In the genomic region with DNA sequence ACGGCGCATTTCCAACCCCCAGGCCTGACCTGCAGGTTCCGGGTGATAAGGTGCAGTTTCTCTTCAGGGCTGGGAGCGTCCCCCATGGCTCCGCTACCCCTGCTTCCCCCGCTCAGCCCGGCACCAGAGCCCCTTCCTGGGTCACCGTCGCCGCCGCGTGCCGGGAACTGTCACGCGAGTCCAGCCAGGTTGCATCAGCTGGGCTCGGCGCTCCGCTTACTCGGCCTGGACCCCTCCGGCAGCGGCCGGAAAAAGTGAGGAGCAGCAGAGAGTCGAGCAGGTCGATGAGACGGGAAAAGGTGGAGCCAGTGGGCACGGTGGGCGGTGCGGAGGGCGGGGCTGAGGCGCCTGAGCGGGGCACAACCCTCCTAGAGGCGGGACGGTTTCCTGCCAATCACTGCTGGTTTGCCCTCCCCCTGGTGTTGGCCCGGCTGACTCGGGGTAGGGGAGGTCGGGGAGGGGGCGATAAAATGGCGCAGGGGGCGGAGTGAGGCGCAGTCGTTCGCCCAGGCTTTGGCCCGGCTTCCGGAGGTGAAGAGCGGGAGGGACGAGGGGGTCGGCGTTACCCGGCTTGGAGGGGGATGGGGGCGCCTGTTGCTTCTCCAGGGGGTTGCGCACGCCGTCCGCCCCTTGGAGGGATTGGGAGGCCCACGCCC, we compare ENCODE assay signal across 8 cellular contexts. TPM values are rescaled to one million over a fixed set of nuclear protein-coding genes. Genes with fewer than 3 reads are reported as not detected.
A peak's percentile ranks its signal among the peaks of the same experiment; 100 is the strongest.
DNase-seq lines count a peak whose midpoint lies in the region; ATAC-seq and TF ChIP-seq lines count a peak whose summit lies in the region.

S100PBP (plus strand) TSS at position 495 of the 656 bp plus-strand sequence. CDS start 8,447 bp downstream, outside the sequence.
YARS1 (minus strand) TSS at position 200 of the 656 bp plus-strand sequence; CDS start at position 86, 114 bp downstream.

- H3K36me3 ChIP-seq in testis (ENCODE audit: low read depth, missing control alignments): no peaks in the 10 kb centered on the region

- H3K4me1 ChIP-seq in testis: peaks cover 43% of the 10 kb centered on the region

- H3K9me3 Mint-ChIP-seq in activated naive CD4-positive, alpha-beta T cell treated with anti-CD3 and anti-CD28 coated beads, Interleukin-2, amount 50 U/mL, for 72 hours: no peaks in the 10 kb centered on the region

- TF ChIP-seq POLR2A in testis (IDR thresholded peaks at IDR 0.05): no peak

- peak within 1 kb of the TSS; percentile 96 to 99 for H3K27ac ChIP-seq in testis

- TF ChIP-seq CTCF in omental fat pad (IDR thresholded peaks at IDR 0.05): no peak
- peak; percentile 15 to 51 (median 28) for TF ChIP-seq CTCF in testis (IDR thresholded peaks at IDR 0.05)

- no peaks in the 10 kb centered on the region for H3K27me3 ChIP-seq in testis

- peak within 1 kb of the TSS; percentile 99 for H3K27ac Mint-ChIP-seq in activated naive CD4-positive, alpha-beta T cell treated with anti-CD3 and anti-CD28 coated beads, Interleukin-2, amount 50 U/mL, for 72 hours

- peaks cover 38% of the 10 kb centered on the region in 2 donors for H3K36me3 Mint-ChIP-seq in activated naive CD4-positive, alpha-beta T cell treated with anti-CD3 and anti-CD28 coated beads, Interleukin-2, amount 50 U/mL, for 72 hours

- DNase-seq in NCI-H1092 treated with DMSO at 0.1 percent for 48 hours (lab: John Stamatoyannopoulos, UW): peak; percentile 99
- peak; percentile 95 for DNase-seq in SKM-1 (lab: John Stamatoyannopoulos, UW; ENCODE audit: unreplicated experiment)
- peak; percentile 100 for DNase-seq in activated naive CD4-positive, alpha-beta T cell treated with anti-CD3 and anti-CD28 coated beads, Interleukin-2, amount 50 U/mL, for 72 hours (ENCODE audit: low spot score in 2 of 2)
- DNase-seq in glomerular endothelial cell (ENCODE audit: extremely low read depth, low read depth, low spot score): peak; percentile 73
- DNase-seq in omental fat pad (ENCODE audit: low spot score): peak; percentile 96
- DNase-seq in testis: peak; percentile 99

- H3K4me3 ChIP-seq in GM08714 (ENCODE audit: low read length) (peak within 1 kb of the TSS; percentile 96), testis (peak within 1 kb of the TSS; percentile 94)

- ATAC-seq in HG02610 (IDR thresholded peaks at IDR 0.05; ENCODE audit: unreplicated experiment) (peak; percentile 84), omental fat pad (ENCODE audit: low FRiP score) (peak; percentile 98)
- ATAC-seq in activated naive CD4-positive, alpha-beta T cell treated with anti-CD3 and anti-CD28 coated beads, Interleukin-2, amount 50 U/mL, for 72 hours: peak; percentile 95 to 97

- no peaks in the 10 kb centered on the region for H3K9me3 ChIP-seq in testis

- intact Hi-C loops in testis (cut with DNase I; ENCODE audit: low total_unique reads): no loop called here

- 0 to 1% methylated on average over 9 to 55 of the region's 55 CpGs for WGBS in testis, 2 donors

RNA-seq across cellular contexts. Expression of gene S100PBP, which starts in this region (rescaled TPM):
- 10 to 100 TPM; 41.5 to 73.0 TPM for total RNA-seq in activated naive CD4-positive, alpha-beta T cell treated with anti-CD3 and anti-CD28 coated beads, Interleukin-2, amount 50 U/mL, for 72 hours
- 18.9 and 40.8 TPM in 2 replicates for total RNA-seq in glomerular endothelial cell
- 10 to 100 TPM; 20.4 to 47.6 (median 28.4) TPM for total RNA-seq in omental fat pad
- total RNA-seq in testis: 100 to 1,000 TPM; 120 to 133 TPM
- 99.7 TPM for polyA plus RNA-seq in testis (ENCODE audit: insufficient read depth, low read depth, low replicate concordance)

RNA-seq across cellular contexts. Expression of gene YARS1, which starts in this region (rescaled TPM):
- 100 to 1,000 TPM; 217 to 236 TPM for total RNA-seq in activated naive CD4-positive, alpha-beta T cell treated with anti-CD3 and anti-CD28 coated beads, Interleukin-2, amount 50 U/mL, for 72 hours
- total RNA-seq in glomerular endothelial cell (60.7 and 74.8 TPM in 2 replicates), omental fat pad (100 to 1,000 TPM in 1 of 4 donors, 10 to 100 TPM in 3; 59.1 to 124 (median 62.6) TPM), testis (10 to 100 TPM; 79.8 to 96.6 TPM)
- polyA plus RNA-seq in testis (ENCODE audit: insufficient read depth, low read depth, low replicate concordance): 110 TPM

Comparison
In these comparisons a context has a peak if more than half of its experiments do, and no peak if none do; other contexts are left out.
1. Peak in every context shown above with its lines: DNase-seq, ATAC-seq, H3K4me3 ChIP-seq and H3K27ac ChIP-seq.
2. CTCF ChIP-seq: peak in testis (3 of 3); none in omental fat pad (0 of 3).